Comparison of ENCODE assay signal across 24 cellular contexts in genomic region chr5:103617090-103617489, GRCh38.
"Had no signal": no experiment of that assay in that cellular context is flagged by ENCODE, and none has a peak within 500 bp of the region (broad histone marks: within the 10 kb centered on the region; RNA-seq: fewer than 3 reads in every experiment).

No MANE protein-coding gene starts in this region.

- H3K9me3 ChIP-seq: tibial nerve, uterus had no signal

- H3K4me1 Mint-ChIP-seq: activated B cell treated with CpG ODN at 0.5 μM for 24 hours; activated CD4-positive, alpha-beta memory T cell treated with anti-CD3 and anti-CD28 coated beads, Interleukin-2, amount 10 ng/mL, durations not matched to agents 7 days and 5 days; activated CD8-positive, alpha-beta memory T cell treated with anti-CD3 and anti-CD28 coated beads, Interleukin-2, amount 10 ng/mL, durations not matched to agents 7 days and 5 days; activated naive CD8-positive, alpha-beta T cell treated with anti-CD3 and anti-CD28 coated beads, Interleukin-2, amount 10 ng/mL, durations not matched to agents 7 days and 5 days; activated T-helper 17 cell treated with anti-CD3 and anti-CD28 coated beads, Interleukin-2, amount 50 U/mL, for 72 hours; nephron progenitor cell had no signal

- FAIRE-seq: colon had no signal

- H3K36me3 Mint-ChIP-seq: activated CD8-positive, alpha-beta memory T cell treated with anti-CD3 and anti-CD28 coated beads, Interleukin-2, amount 10 ng/mL, durations not matched to agents 7 days and 5 days; activated naive CD8-positive, alpha-beta T cell treated with anti-CD3 and anti-CD28 coated beads, Interleukin-2, amount 10 ng/mL, durations not matched to agents 7 days and 5 days had no signal

- H3K9me3 Mint-ChIP-seq: activated B cell treated with CpG ODN at 0.5 μM for 24 hours; activated CD4-positive, alpha-beta memory T cell treated with anti-CD3 and anti-CD28 coated beads, Interleukin-2, amount 10 ng/mL, durations not matched to agents 7 days and 5 days; activated naive CD8-positive, alpha-beta T cell treated with anti-CD3 and anti-CD28 coated beads, Interleukin-2, amount 10 ng/mL, durations not matched to agents 7 days and 5 days; activated T-helper 17 cell treated with anti-CD3 and anti-CD28 coated beads, Interleukin-2, amount 50 U/mL, for 72 hours; nephron progenitor cell had no signal

- DNase-seq: activated B cell treated with CpG ODN at 0.5 μM for 24 hours; activated CD4-positive, alpha-beta memory T cell treated with anti-CD3 and anti-CD28 coated beads, Interleukin-2, amount 10 ng/mL, durations not matched to agents 7 days and 5 days; activated CD4-positive, alpha-beta T cell treated with anti-CD3 and anti-CD28 coated beads for 4 hours; activated CD8-positive, alpha-beta memory T cell treated with anti-CD3 and anti-CD28 coated beads, Interleukin-2, amount 10 ng/mL, durations not matched to agents 7 days and 5 days; activated naive CD4-positive, alpha-beta T cell treated with Interleukin-2 at 50 U/mL for 16 hours; activated naive CD8-positive, alpha-beta T cell treated with anti-CD3 and anti-CD28 coated beads, Interleukin-2, amount 10 ng/mL, durations not matched to agents 7 days and 5 days; activated T-cell treated with anti-CD3 and anti-CD28 coated beads, Interleukin-2, amount 50 U/mL, for 1 hour; amygdala; central memory CD4-positive, alpha-beta T cell; dorsolateral prefrontal cortex; foreskin fibroblast; left ventricle myocardium superior; nephron progenitor cell; nucleus accumbens; stimulated activated CD4-positive, alpha-beta T cell treated with anti-CD3 and anti-CD28 coated beads, Interleukin-12 subunit alpha, Interleukin-12 subunit beta, amount 100 ng/mL, for 4 hours; stimulated activated CD4-positive, alpha-beta T cell treated with anti-CD3 and anti-CD28 coated beads, Interleukin-2, amount 100 ng/mL, for 24 hours; stimulated activated naive CD4-positive, alpha-beta T cell treated with Interleukin-2 at 50 U/mL for 16 hours; substantia nigra; uterus had no signal

- ATAC-seq: activated CD8-positive, alpha-beta memory T cell treated with anti-CD3 and anti-CD28 coated beads, Interleukin-2, amount 10 ng/mL, durations not matched to agents 7 days and 5 days; activated T-helper 17 cell treated with anti-CD3 and anti-CD28 coated beads, Interleukin-2, amount 50 U/mL, for 72 hours; left ventricle myocardium superior had no signal

- H3K27me3 Mint-ChIP-seq: activated B cell treated with CpG ODN at 0.5 μM for 24 hours; activated CD4-positive, alpha-beta memory T cell treated with anti-CD3 and anti-CD28 coated beads, Interleukin-2, amount 10 ng/mL, durations not matched to agents 7 days and 5 days; activated CD8-positive, alpha-beta memory T cell treated with anti-CD3 and anti-CD28 coated beads, Interleukin-2, amount 10 ng/mL, durations not matched to agents 7 days and 5 days; activated naive CD8-positive, alpha-beta T cell treated with anti-CD3 and anti-CD28 coated beads, Interleukin-2, amount 10 ng/mL, durations not matched to agents 7 days and 5 days; activated T-helper 17 cell treated with anti-CD3 and anti-CD28 coated beads, Interleukin-2, amount 50 U/mL, for 72 hours; progenitor cell of endocrine pancreas had no signal

- H3K27ac Mint-ChIP-seq: activated B cell treated with CpG ODN at 0.5 μM for 24 hours; activated CD4-positive, alpha-beta memory T cell treated with anti-CD3 and anti-CD28 coated beads, Interleukin-2, amount 10 ng/mL, durations not matched to agents 7 days and 5 days; activated CD8-positive, alpha-beta memory T cell treated with anti-CD3 and anti-CD28 coated beads, Interleukin-2, amount 10 ng/mL, durations not matched to agents 7 days and 5 days; activated naive CD8-positive, alpha-beta T cell treated with anti-CD3 and anti-CD28 coated beads, Interleukin-2, amount 10 ng/mL, durations not matched to agents 7 days and 5 days; activated T-helper 17 cell treated with anti-CD3 and anti-CD28 coated beads, Interleukin-2, amount 50 U/mL, for 72 hours; progenitor cell of endocrine pancreas had no signal

- H3K27ac ChIP-seq: dorsolateral prefrontal cortex, epithelial cell of prostate, tibial nerve, uterus had no signal

- H3K4me3 Mint-ChIP-seq: activated B cell treated with CpG ODN at 0.5 μM for 24 hours; activated CD4-positive, alpha-beta memory T cell treated with anti-CD3 and anti-CD28 coated beads, Interleukin-2, amount 10 ng/mL, durations not matched to agents 7 days and 5 days; activated CD8-positive, alpha-beta memory T cell treated with anti-CD3 and anti-CD28 coated beads, Interleukin-2, amount 10 ng/mL, durations not matched to agents 7 days and 5 days; activated naive CD8-positive, alpha-beta T cell treated with anti-CD3 and anti-CD28 coated beads, Interleukin-2, amount 10 ng/mL, durations not matched to agents 7 days and 5 days; activated T-helper 17 cell treated with anti-CD3 and anti-CD28 coated beads, Interleukin-2, amount 50 U/mL, for 72 hours; nephron progenitor cell had no signal

- H3K27me3 ChIP-seq: dorsolateral prefrontal cortex, tibial nerve, uterus had no signal

- H3K4me1 ChIP-seq: tibial nerve, uterus had no signal
